Comparison of ENCODE assay signal across 8 cellular contexts in the genomic region with DNA sequence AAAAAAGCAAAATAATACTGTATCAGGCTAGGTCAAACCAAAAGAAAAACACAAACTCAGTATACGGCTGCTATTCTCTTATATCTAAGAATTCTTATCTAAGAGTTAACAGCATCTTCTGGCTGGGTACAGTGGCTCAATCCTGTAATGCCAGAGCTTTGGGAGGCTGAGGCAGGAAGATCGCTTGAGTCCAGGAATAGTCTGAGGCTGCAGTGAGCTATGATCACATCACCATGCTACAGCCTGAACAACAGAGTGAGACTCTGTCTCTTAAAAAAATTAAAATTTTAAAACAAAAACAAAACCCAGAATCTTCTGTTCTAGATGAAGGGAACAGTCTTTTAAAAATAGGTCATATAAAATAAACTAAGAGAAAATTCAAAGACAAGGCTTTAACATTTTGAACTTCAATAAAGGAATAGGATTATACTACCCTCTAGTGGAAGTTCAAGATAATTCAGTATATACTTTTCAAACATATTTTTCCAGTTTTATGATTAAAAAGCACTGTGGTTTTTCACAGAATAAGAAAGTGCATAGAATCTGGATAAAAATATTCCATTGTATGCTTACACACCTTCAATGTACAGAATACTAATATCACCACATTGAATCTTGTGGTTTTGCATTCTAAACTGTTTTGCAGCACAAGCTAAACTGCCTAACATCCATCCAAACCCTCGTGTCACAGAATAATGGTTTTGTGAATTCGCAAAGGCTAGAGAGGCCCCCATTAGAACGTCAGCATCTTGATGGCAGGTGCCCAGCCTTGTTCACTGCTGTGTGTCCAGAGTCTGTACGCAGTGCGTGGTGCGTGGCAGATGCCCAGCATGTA. TPM values are rescaled to one million over a fixed set of nuclear protein-coding genes. Genes with fewer than 3 reads are reported as not detected.
DNase-seq lines count a peak whose midpoint lies in the region; ATAC-seq and TF ChIP-seq lines count a peak whose summit lies in the region.

No MANE protein-coding gene starts in this region.

- no peak overlapping the region for H2AFZ ChIP-seq in PC-9
- no peak overlapping the region for H2AFZ ChIP-seq in trophoblast cell (ENCODE audit: insufficient read depth, low read length, poor library complexity)

- H2BK5ac ChIP-seq in trophoblast cell (ENCODE audit: low read depth, low read length, poor library complexity) = no peak overlapping the region

- no CpG with 5 or more reads among the region's 8 CpGs for WGBS in trophoblast cell (ENCODE audit: extremely low coverage, insufficient coverage, insufficient read length)

- no peak overlapping the region for H3K18ac ChIP-seq in trophoblast cell (ENCODE audit: low read length)

- no peak overlapping the region for H3K27ac ChIP-seq in PC-9
- H3K27ac ChIP-seq in trophoblast cell (ENCODE audit: low read depth, low read length) = no peak overlapping the region

- H4K20me1 ChIP-seq in PC-9 (ENCODE audit: insufficient read depth) = no peaks in the 10 kb centered on the region; the same call in 1 of the 2 replicates

- no peaks in the 10 kb centered on the region for H3K79me1 ChIP-seq in trophoblast cell (ENCODE audit: low read length)

- H3K9ac ChIP-seq in trophoblast cell (ENCODE audit: low read length) = no peak overlapping the region

- H3K14ac ChIP-seq in trophoblast cell (ENCODE audit: low read length) = no peak overlapping the region

- H3K4me1 ChIP-seq in PC-9 (replicated peaks; ENCODE audit: insufficient read depth) (no peaks in the 10 kb centered on the region), trophoblast cell (ENCODE audit: control insufficient read depth in 1 of 2, insufficient read depth in 2 of 2, low read length in 2 of 2) (no peaks in the 10 kb centered on the region)

- H3K9me2 ChIP-seq in PC-9 (ENCODE audit: insufficient read depth) = no peaks in the 10 kb centered on the region

- H4K12ac ChIP-seq in trophoblast cell (ENCODE audit: low read depth, low read length) = no peak overlapping the region

- H3F3A ChIP-seq in PC-9 (ENCODE audit: insufficient read depth, low read depth) = no peaks in the 10 kb centered on the region

- H2AK5ac ChIP-seq in trophoblast cell (ENCODE audit: low read length) = no peak overlapping the region

- no peak for DNase-seq in stimulated activated naive CD8-positive, alpha-beta T cell treated with anti-CD3 and anti-CD28 coated beads, Interleukin-15, Interleukin-2, amounts not matched to agents 100 U/mL and 50 U/mL, for 24 hours
- DNase-seq in stimulated activated naive CD8-positive, alpha-beta T cell treated with anti-CD3 and anti-CD28 coated beads, Interleukin-15, amount 100 ng/mL, for 72 hours = no peak
- DNase-seq in PC-9 = no peak
- DNase-seq in endothelial cell (ENCODE audit: low spot score) = no peak
- DNase-seq in trophoblast cell = peak in 1 of 2 donors; percentile 62
- DNase-seq in activated CD4-positive, alpha-beta T cell treated with anti-CD3 and anti-CD28 coated beads for 48 hours = no peak

- H3K36me3 Mint-ChIP-seq in endothelial cell (ENCODE audit: low read depth, unreplicated experiment) = no peaks in the 10 kb centered on the region

- H3K23ac ChIP-seq in trophoblast cell (ENCODE audit: low read length) = peak overlapping the region; percentile 1

- H4K91ac ChIP-seq in trophoblast cell (ENCODE audit: low read depth, low read length) = no peak overlapping the region

- H3K79me2 ChIP-seq in PC-9 (ENCODE audit: low read depth) = no peaks in the 10 kb centered on the region; the same call in 1 of the 2 replicates
- H3K79me2 ChIP-seq in trophoblast cell (ENCODE audit: control insufficient read depth, insufficient read depth, low read length, poor library complexity) = no peaks in the 10 kb centered on the region

- intact Hi-C loops in PC-9 (cut with micrococcal nuclease; ENCODE audit: unreplicated experiment) = loop anchor here (1.0 to 5.0 kb wide), 4 partner anchors 371 to 1715 kb away; no protein-coding TSS in a partner anchor

- POLR2A ChIA-PET in PC-9 (lab: Charles Lee; ENCODE audit: unreplicated experiment) = interaction anchor here (0.6 kb wide), 1 partner anchor 40 kb away, joined by 3 read pairs; no protein-coding TSS in a partner anchor

- ATAC-seq in stimulated activated naive CD8-positive, alpha-beta T cell treated with anti-CD3 and anti-CD28 coated beads, Interleukin-15, Interleukin-2, amounts not matched to agents 100 U/mL and 50 U/mL, for 24 hours = peak; percentile 30
- no peak for ATAC-seq in stimulated activated naive CD8-positive, alpha-beta T cell treated with anti-CD3 and anti-CD28 coated beads, Interleukin-15, amount 100 ng/mL, for 72 hours
- ATAC-seq in GM19395 (IDR thresholded peaks at IDR 0.05; ENCODE audit: unreplicated experiment) = no peak
- no peak for ATAC-seq in HG02885 (IDR thresholded peaks at IDR 0.05; ENCODE audit: poor library complexity, unreplicated experiment)

- H3K4me3 Mint-ChIP-seq in stimulated activated naive CD8-positive, alpha-beta T cell treated with anti-CD3 and anti-CD28 coated beads, Interleukin-15, amount 100 ng/mL, for 72 hours = no peak overlapping the region
- no peak overlapping the region for H3K4me3 Mint-ChIP-seq in endothelial cell (ENCODE audit: unreplicated experiment)

- no peaks in the 10 kb centered on the region for H3K36me3 ChIP-seq in PC-9 (ENCODE audit: low read depth)
- H3K36me3 ChIP-seq in trophoblast cell (ENCODE audit: control insufficient read depth in 1 of 2, insufficient read depth in 2 of 2, low read length in 2 of 2) = peaks cover 3 to 5% of the 10 kb centered on the region in 2 experiments

- H3K9me3 Mint-ChIP-seq in stimulated activated naive CD8-positive, alpha-beta T cell treated with anti-CD3 and anti-CD28 coated beads, Interleukin-15, amount 100 ng/mL, for 72 hours = no peaks in the 10 kb centered on the region
- no peaks in the 10 kb centered on the region for H3K9me3 Mint-ChIP-seq in endothelial cell (ENCODE audit: unreplicated experiment)

- BruUV-seq in PC-9 (replicated peaks; lab: Mats Ljungman, UMichigan) = no TSS peak

- H2BK12ac ChIP-seq in trophoblast cell (ENCODE audit: low read length) = no peak overlapping the region

- H3K4ac ChIP-seq in trophoblast cell (ENCODE audit: low read depth, low read length) = no peak overlapping the region

- no peak overlapping the region for H2BK120ac ChIP-seq in trophoblast cell (ENCODE audit: insufficient read depth, low read length, poor library complexity)

- H3K4me2 ChIP-seq in PC-9 (no peak overlapping the region), trophoblast cell (ENCODE audit: low read length) (no peak overlapping the region)

- CTCF ChIA-PET in PC-9 (lab: Charles Lee) = interaction anchor here (0.5 to 1.4 kb wide), 6 partner anchors 15 to 1829 kb away, joined by 3 to 6 read pairs (median 5); no protein-coding TSS in a partner anchor

- H3K9me3 ChIP-seq in PC-9 (ENCODE audit: insufficient read depth, low read depth) (no peaks in the 10 kb centered on the region), trophoblast cell (ENCODE audit: insufficient read depth, low read depth, low read length) (no peaks in the 10 kb centered on the region)

- no peak overlapping the region for H4K8ac ChIP-seq in trophoblast cell (ENCODE audit: low read depth, low read length)

- H3K27ac Mint-ChIP-seq in stimulated activated naive CD8-positive, alpha-beta T cell treated with anti-CD3 and anti-CD28 coated beads, Interleukin-15, amount 100 ng/mL, for 72 hours = no peak overlapping the region
- no peak overlapping the region for H3K27ac Mint-ChIP-seq in endothelial cell (ENCODE audit: unreplicated experiment)

- no peaks in the 10 kb centered on the region for H3K27me3 Mint-ChIP-seq in stimulated activated naive CD8-positive, alpha-beta T cell treated with anti-CD3 and anti-CD28 coated beads, Interleukin-15, amount 100 ng/mL, for 72 hours
- no peaks in the 10 kb centered on the region for H3K27me3 Mint-ChIP-seq in endothelial cell (ENCODE audit: unreplicated experiment)

- H3K4me3 ChIP-seq in PC-9 (no peak overlapping the region), trophoblast cell (ENCODE audit: low read depth, low read length) (no peak overlapping the region)

- H3K4me1 Mint-ChIP-seq in stimulated activated naive CD8-positive, alpha-beta T cell treated with anti-CD3 and anti-CD28 coated beads, Interleukin-15, amount 100 ng/mL, for 72 hours = peaks cover 53% of the 10 kb centered on the region
- H3K4me1 Mint-ChIP-seq in endothelial cell (ENCODE audit: unreplicated experiment) = peaks cover 11% of the 10 kb centered on the region

- TF ChIP-seq CTCF in PC-9 (conservative IDR thresholded peaks at IDR 0.05) (peak; percentile 84), endothelial cell (IDR thresholded peaks at IDR 0.05; ENCODE audit: unreplicated experiment) (peak; percentile 89)

- no peaks in the 10 kb centered on the region for H3K27me3 ChIP-seq in PC-9 (ENCODE audit: insufficient read depth, low read depth)
- H3K27me3 ChIP-seq in trophoblast cell (ENCODE audit: insufficient read depth, low read length) = no peaks in the 10 kb centered on the region

RNA-seq across cellular contexts. Expression of a gene that starts 39.3 kb away (rescaled TPM):
- total RNA-seq in PC-9 (2021) = 9.1 and 9.9 TPM in 2 replicates
- 19.3 TPM for total RNA-seq in endothelial cell (ENCODE audit: unreplicated experiment)
- 15.2 and 15.3 TPM in 2 replicates for polyA plus RNA-seq in trophoblast cell (2013)
